Comparison of ENCODE assay signal across 9 cellular contexts in the genomic region with DNA sequence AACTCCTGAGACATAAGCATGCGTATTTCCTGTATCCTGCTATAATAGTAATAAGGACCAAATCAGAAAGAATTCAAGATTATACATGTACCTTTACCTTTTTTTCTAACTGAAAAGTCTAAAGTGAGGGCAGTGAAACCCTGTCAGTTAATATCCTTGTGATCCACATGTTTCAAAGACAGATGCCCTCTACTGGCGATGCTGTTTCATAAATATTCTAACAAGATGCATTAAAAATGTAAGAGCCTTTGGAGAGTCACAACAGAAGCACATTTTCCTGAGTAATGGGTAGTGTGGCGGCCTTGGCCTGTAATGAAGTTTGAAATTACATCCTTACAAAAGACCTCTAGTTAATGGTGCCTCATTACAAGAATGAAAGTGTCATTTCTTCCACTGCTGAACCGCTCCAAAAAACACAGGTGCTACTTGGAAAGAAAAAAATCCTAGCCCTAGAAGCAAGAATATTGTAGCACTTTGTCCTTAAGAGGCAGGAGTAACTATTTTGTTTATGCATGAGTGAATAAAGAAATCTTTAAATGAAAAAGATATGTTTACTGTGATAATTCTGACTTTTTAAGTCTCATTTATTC.
DNase-seq lines count a peak whose midpoint lies in the region; ATAC-seq, FAIRE-seq and TF ChIP-seq lines count a peak whose summit lies in the region.
"Had no signal": no experiment of that assay in that cellular context is flagged by ENCODE, and none has a peak within 500 bp of the region (broad histone marks: within the 10 kb centered on the region; RNA-seq: fewer than 3 reads in every experiment).

No MANE protein-coding gene starts in this region.

- peak; percentile 52 for TF ChIP-seq CTCF in CD8-positive, alpha-beta T cell (IDR thresholded peaks at IDR 0.05)
- peak in 2 of 4 donors; percentile 32 to 48 for TF ChIP-seq CTCF in pancreas (IDR thresholded peaks at IDR 0.05)

- no peaks in the 10 kb centered on the region for H3K36me3 Mint-ChIP-seq in CD8-positive, alpha-beta T cell
- H3K36me3 Mint-ChIP-seq in activated naive CD8-positive, alpha-beta T cell treated with anti-CD3 and anti-CD28 coated beads for 36 hours = no peaks in the 10 kb centered on the region
- H3K36me3 Mint-ChIP-seq: naive B cell had no signal

- H3K27me3 Mint-ChIP-seq in CD8-positive, alpha-beta T cell (ENCODE audit: low read depth) = peaks cover 33% of the 10 kb centered on the region
- peaks cover 43% of the 10 kb centered on the region for H3K27me3 Mint-ChIP-seq in activated naive CD8-positive, alpha-beta T cell treated with anti-CD3 and anti-CD28 coated beads for 36 hours

- CTCF ChIA-PET in CD8-positive, alpha-beta T cell (lab: Charles Lee) = no interaction called here

- H3K27ac ChIP-seq in CD8-positive, alpha-beta T cell (ENCODE audit: low read depth, low read length) = no peak overlapping the region
- H3K27ac ChIP-seq in pancreas = no peak overlapping the region

- DNase-seq in CD8-positive, alpha-beta T cell = no peak
- peak; percentile 38 for DNase-seq in RCC 7860 (ENCODE audit: low spot score)
- DNase-seq in pancreas = no peak
- no peak for DNase-seq in iPS-NIHi7 (ENCODE audit: extremely low spot score)
- DNase-seq in HPDE6-E6E7 (ENCODE audit: extremely low spot score) = no peak
- no peak for DNase-seq in activated naive CD8-positive, alpha-beta T cell treated with anti-CD3 and anti-CD28 coated beads for 36 hours
- DNase-seq: naive B cell had no signal

- H3K4me3 Mint-ChIP-seq in CD8-positive, alpha-beta T cell = no peak overlapping the region
- H3K4me3 Mint-ChIP-seq in activated naive CD8-positive, alpha-beta T cell treated with anti-CD3 and anti-CD28 coated beads for 36 hours = no peak overlapping the region
- H3K4me3 Mint-ChIP-seq: naive B cell had no signal

- no peaks in the 10 kb centered on the region for H3K9me3 Mint-ChIP-seq in CD8-positive, alpha-beta T cell
- no peaks in the 10 kb centered on the region for H3K9me3 Mint-ChIP-seq in activated naive CD8-positive, alpha-beta T cell treated with anti-CD3 and anti-CD28 coated beads for 36 hours
- H3K9me3 Mint-ChIP-seq: naive B cell had no signal

- no peaks in the 10 kb centered on the region for H3K36me3 ChIP-seq in CD8-positive, alpha-beta T cell (ENCODE audit: insufficient read depth, low read length)
- H3K36me3 ChIP-seq in pancreas = no peaks in the 10 kb centered on the region

- no peaks in the 10 kb centered on the region for H3K9me3 ChIP-seq in CD8-positive, alpha-beta T cell (ENCODE audit: low read length)
- H3K9me3 ChIP-seq in pancreas = no peaks in the 10 kb centered on the region

- H3K4me1 Mint-ChIP-seq in CD8-positive, alpha-beta T cell (ENCODE audit: low read depth) = no peaks in the 10 kb centered on the region
- H3K4me1 Mint-ChIP-seq in activated naive CD8-positive, alpha-beta T cell treated with anti-CD3 and anti-CD28 coated beads for 36 hours = peaks cover 2% of the 10 kb centered on the region
- H3K4me1 Mint-ChIP-seq: naive B cell had no signal

- H3K27ac Mint-ChIP-seq in CD8-positive, alpha-beta T cell = no peak overlapping the region
- no peak overlapping the region for H3K27ac Mint-ChIP-seq in activated naive CD8-positive, alpha-beta T cell treated with anti-CD3 and anti-CD28 coated beads for 36 hours
- H3K27ac Mint-ChIP-seq: naive B cell had no signal

- H3K4me1 ChIP-seq in CD8-positive, alpha-beta T cell (ENCODE audit: insufficient read depth, low read length) = no peaks in the 10 kb centered on the region
- H3K4me1 ChIP-seq in pancreas = no peaks in the 10 kb centered on the region

- FAIRE-seq in RCC 7860 (lab: Jason Lieb, UNC) (peak; percentile 73), endometrium (lab: Jason Lieb, UNC) (peak; percentile 68), pancreas (lab: Jason Lieb, UNC) (peak; percentile 20)

- WGBS in pancreas, 2 donors = 56 to 65% methylated on average over 4 of the region's 4 CpGs

- H3K27me3 ChIP-seq in CD8-positive, alpha-beta T cell (ENCODE audit: insufficient read depth, low read length) = no peaks in the 10 kb centered on the region
- H3K27me3 ChIP-seq in pancreas = no peaks in the 10 kb centered on the region

- intact Hi-C loops in CD8-positive, alpha-beta T cell (cut with DNase I, micrococcal nuclease) = no loop called here
- intact Hi-C loops in pancreas (cut with DNase I) = no loop called here

- no peak for ATAC-seq in CD8-positive, alpha-beta T cell
- ATAC-seq in GM21515 (IDR thresholded peaks at IDR 0.05; ENCODE audit: unreplicated experiment) = peak; percentile 64
- peak in 3 of 4 donors; percentile 56 to 59 (median 57) for ATAC-seq in pancreas

- POLR2A ChIA-PET in CD8-positive, alpha-beta T cell (lab: Charles Lee) = no interaction called here

- no peak overlapping the region for H3K4me3 ChIP-seq in CD8-positive, alpha-beta T cell (ENCODE audit: low read depth, low read length)
- H3K4me3 ChIP-seq in pancreas = no peak overlapping the region
